In the genomic region with DNA sequence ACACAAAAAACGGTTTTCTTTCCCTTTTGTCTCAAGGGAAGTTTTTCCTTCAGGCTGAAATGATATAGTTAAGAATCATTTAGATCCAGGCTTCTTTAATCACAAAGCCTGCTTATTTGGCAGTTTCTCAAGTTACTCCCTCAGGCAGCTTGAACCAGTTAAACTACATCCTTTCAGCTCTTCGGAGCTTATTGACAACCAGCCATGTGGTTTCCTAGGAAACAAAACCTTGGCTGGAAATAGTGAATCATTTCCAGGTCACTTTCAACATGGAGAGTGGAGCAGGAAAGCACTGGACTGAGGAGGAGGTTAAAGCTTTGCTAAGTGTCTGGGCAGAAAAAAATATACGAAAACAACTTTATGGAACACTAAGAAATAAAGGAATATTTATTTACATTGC, we compare ENCODE assay signal across 8 cellular contexts. TPM values are rescaled to one million over a fixed set of nuclear protein-coding genes. Genes with fewer than 3 reads are reported as not detected.
A peak's percentile ranks its signal among the peaks of the same experiment; 100 is the strongest.
DNase-seq lines count a peak whose midpoint lies in the region; ATAC-seq, FAIRE-seq and TF ChIP-seq lines count a peak whose summit lies in the region.

No MANE protein-coding gene starts in this region.

- H3K27ac ChIP-seq in HUES48 (ENCODE audit: low read depth, low read length) (peak overlapping the region; percentile 91), PC-3 (ENCODE audit: low read length) (peak overlapping the region; percentile 65), coronary artery (peak overlapping the region in 1 of 2 donors; percentile 14), HepG2 (ENCODE audit: extremely low read length, insufficient read depth, low read length) (peak overlapping the region; percentile 70), temporal lobe (ENCODE audit: low read depth, low read length) (peak overlapping the region; percentile 13)

- BruUV-seq in PC-3 (replicated peaks; lab: Mats Ljungman, UMichigan) (no TSS peak), HepG2 (replicated peaks; lab: Mats Ljungman, UMichigan) (no TSS peak)

- POLR2A ChIA-PET in PC-3 (lab: Charles Lee; ENCODE audit: unreplicated experiment) (interaction anchor here (0.6 to 1.1 kb wide), 5 partner anchors 23 to 424 kb away, joined by 3 to 5 read pairs (median 3); partner anchors contain the start of genes AASDH and PPAT), HepG2 (lab: Yijun Ruan, JAX) (interaction anchor here (1.1 to 1.8 kb wide), 3 partner anchors 23 to 56 kb away, joined by 4 to 9 read pairs (median 8); partner anchors contain the start of genes AASDH, PAICS and PPAT)

- in situ Hi-C loops in HepG2 (cut with HindIII; ENCODE audit: extremely low pct_ligation_motif_present, low pct_unique_long_range_greater_than_20kb) = no loop called here

- H3K4me3 ChIP-seq in HUES48 (ENCODE audit: low read depth, low read length) (peak overlapping the region; percentile 37), PC-3 (ENCODE audit: low read length) (peak overlapping the region; percentile 46), coronary artery (peak overlapping the region; percentile 33), HepG2 (replicated peaks in 1 of 3; ENCODE audit: insufficient read depth in 1 of 3, low read depth in 2 of 3, low read length in 3 of 3) (no peak overlapping the region)

- CTCF ChIA-PET in PC-3 (lab: Charles Lee) (no interaction called here), HepG2 (lab: Yijun Ruan, JAX; ENCODE audit: low intra/inter-chr PET ratio, low total read pairs) (no interaction called here)

- H3K4me1 ChIP-seq in HUES48 (ENCODE audit: control insufficient read depth, insufficient read depth, low read length) (peaks cover 42% of the 10 kb centered on the region), PC-3 (ENCODE audit: insufficient read depth, low read length) (peaks cover 25% of the 10 kb centered on the region), HepG2 (ENCODE audit: insufficient read depth, low read length) (peaks cover 24% of the 10 kb centered on the region)

- no peak for TF ChIP-seq CTCF in PC-3 (conservative IDR thresholded peaks at IDR 0.05; ENCODE audit: low read depth, low read length)
- no peak for TF ChIP-seq CTCF in coronary artery (IDR thresholded peaks at IDR 0.05)
- TF ChIP-seq CTCF in HepG2 (CRISPR knock-in tag; IDR thresholded peaks at IDR 0.05) = no peak
- no peak for TF ChIP-seq CTCF in GM10266 (IDR thresholded peaks at IDR 0.05; ENCODE audit: control insufficient read depth, insufficient read depth, low read depth, missing control alignments)

- no peak for TF ChIP-seq RAD21 in HepG2 (CRISPR knock-in tag; IDR thresholded peaks at IDR 0.05)

- TF ChIP-seq EP300 in HepG2 (IDR thresholded peaks at IDR 0.05; ENCODE audit: low read depth in 2 of 2, low read length in 2 of 2) (no peak), HepG2 (CRISPR knock-in tag; IDR thresholded peaks at IDR 0.05; ENCODE audit: borderline replicate concordance) (no peak)

- intact Hi-C loops in PC-3 (cut with micrococcal nuclease) (loop anchor here (1.0 kb wide), 2 partner anchors 23 to 24 kb away; partner anchors contain the start of gene AASDH), HepG2 (cut with micrococcal nuclease; ENCODE audit: unreplicated experiment) (no loop called here)

- no peak for FAIRE-seq in HepG2 (lab: Jason Lieb, UNC)

- no peaks in the 10 kb centered on the region for H3K9me3 ChIP-seq in HUES48 (ENCODE audit: control insufficient read depth, insufficient read depth, low read length)
- H3K9me3 ChIP-seq in PC-3 (ENCODE audit: low read length) = no peaks in the 10 kb centered on the region
- no peaks in the 10 kb centered on the region for H3K9me3 ChIP-seq in HepG2 (ENCODE audit: low read length)

- H3K36me3 ChIP-seq in HUES48 (ENCODE audit: control insufficient read depth, insufficient read depth, low read length) = peaks cover 25% of the 10 kb centered on the region
- H3K36me3 ChIP-seq in PC-3 (ENCODE audit: low read depth, low read length) = peaks cover 19% of the 10 kb centered on the region
- H3K36me3 ChIP-seq in HepG2 (replicated peaks in 1 of 2; ENCODE audit: control insufficient read depth in 1 of 2, insufficient read depth in 2 of 2, low read length in 2 of 2) = peaks cover 9 to 23% of the 10 kb centered on the region in 2 experiments

- peaks cover 12% of the 10 kb centered on the region; the same call in 1 of the 2 replicates for H4K20me1 ChIP-seq in PC-3 (ENCODE audit: low read length)
- no peaks in the 10 kb centered on the region for H4K20me1 ChIP-seq in HepG2 (ENCODE audit: insufficient read depth, low read length)

- H2AFZ ChIP-seq in PC-3 (ENCODE audit: low read length) (no peak overlapping the region), HepG2 (ENCODE audit: low read length) (no peak overlapping the region)

- ATAC-seq in PC-3 (peak; percentile 88), HepG2 (peak; percentile 95), GM21367 (IDR thresholded peaks at IDR 0.05; ENCODE audit: unreplicated experiment) (no peak)

- H3K27me3 ChIP-seq in HUES48 (ENCODE audit: control insufficient read depth, insufficient read depth, low read length) (no peaks in the 10 kb centered on the region), PC-3 (ENCODE audit: low read length) (no peaks in the 10 kb centered on the region), HepG2 (ENCODE audit: control insufficient read depth in 1 of 2, insufficient read depth in 2 of 2, low read length in 2 of 2) (no peaks in the 10 kb centered on the region)

- DNase-seq in COLO829 (ENCODE audit: low spot score) = peak; percentile 99
- DNase-seq in PC-3 = peak; percentile 100
- DNase-seq in coronary artery (ENCODE audit: low spot score) = no peak
- DNase-seq in HepG2 (ENCODE audit: low spot score) = peak; percentile 72
- DNase-seq in GM10266 (ENCODE audit: extremely low spot score) = no peak

- H3K9me2 ChIP-seq in PC-3 (replicated peaks; ENCODE audit: low read length) = no peaks in the 10 kb centered on the region

- peaks cover 82% of the 10 kb centered on the region for H3K79me2 ChIP-seq in PC-3 (ENCODE audit: low read length)
- H3K79me2 ChIP-seq in HepG2 (ENCODE audit: insufficient read depth, low read length) = peaks cover 69% of the 10 kb centered on the region

- peak overlapping the region; percentile 60; the same call in 1 of the 2 replicates for H3K9ac ChIP-seq in HUES48 (ENCODE audit: low read depth, low read length)
- peak overlapping the region; percentile 8; the same call in 1 of the 2 replicates for H3K9ac ChIP-seq in PC-3 (ENCODE audit: low read length)
- H3K9ac ChIP-seq in HepG2 (ENCODE audit: insufficient read depth, low read depth, low read length) = peak overlapping the region; percentile 20; the same call in 1 of the 2 replicates

- TF ChIP-seq POLR2A in HepG2 (IDR thresholded peaks at IDR 0.05; ENCODE audit: insufficient read depth in 1 of 2, low read depth in 2 of 2, low read length in 2 of 2) = no peak

- WGBS in HepG2 (ENCODE audit: low lambda C conversion rate) = 62% methylated on average over 3 of the region's 3 CpGs

- H3K4me2 ChIP-seq in PC-3 (ENCODE audit: low read length) = peak overlapping the region; percentile 72
- peak overlapping the region; percentile 30 for H3K4me2 ChIP-seq in HepG2 (ENCODE audit: low read depth, low read length)

- peaks cover 6% of the 10 kb centered on the region for H3F3A ChIP-seq in PC-3 (ENCODE audit: low read length, unreplicated experiment)

RNA-seq across cellular contexts. Expression of gene AASDH, which starts 23.0 kb away (rescaled TPM):
- total RNA-seq in PC-3 (2014; rRNA removed) (7.5 and 8.8 TPM in 2 replicates), HepG2 (2016; rRNA removed; fragmentation: Illumina TruSeq; extraction: Trizol) (12.6 and 16.8 TPM in 2 replicates), temporal lobe (20.7 TPM)
- total RNA-seq in HepG2 (2016; cell fraction: cytosol; rRNA removed; fragmentation: Illumina TruSeq; extraction: Trizol; ENCODE audit: low read depth) = 3.0 and 5.9 TPM in 2 replicates
- 12.0 and 16.5 TPM in 2 replicates for total RNA-seq in HepG2 (2016; cell fraction: insoluble cytoplasmic fraction; rRNA removed; fragmentation: Illumina TruSeq; extraction: Trizol)
- 4.5 and 5.5 TPM in 2 replicates for total RNA-seq in HepG2 (2016; cell fraction: membrane; rRNA removed; fragmentation: Illumina TruSeq; extraction: Trizol)
- total RNA-seq in HepG2 (2016; cell fraction: nucleus; rRNA removed; fragmentation: Illumina TruSeq; extraction: Trizol) = 15.5 and 16.0 TPM in 2 replicates
- polyA plus RNA-seq in HepG2 (2011; rRNA removed) = 7.8 and 14.1 TPM in 2 replicates
- 2.9 and 4.6 TPM in 2 replicates for polyA plus RNA-seq in HepG2 (2011; cell fraction: cytosol; rRNA removed)
- 9.1 and 12.4 TPM in 2 replicates for polyA plus RNA-seq in HepG2 (2011; cell fraction: nucleus; rRNA removed)
- polyA plus RNA-seq in HepG2 (2012) = 5.0 and 6.6 TPM in 2 replicates
- polyA plus RNA-seq in HepG2 (2016; cell fraction: cytosol; fragmentation: Illumina TruSeq; extraction: Trizol; ENCODE audit: low read depth) = 0.38 and 0.55 TPM in 2 replicates
- 7.9 and 9.8 TPM in 2 replicates for polyA plus RNA-seq in HepG2 (2016; cell fraction: insoluble cytoplasmic fraction; fragmentation: Illumina TruSeq; extraction: Trizol; ENCODE audit: low read depth)
- 1.1 and 1.3 TPM in 2 replicates for polyA plus RNA-seq in HepG2 (2016; cell fraction: membrane; fragmentation: Illumina TruSeq; extraction: Trizol; ENCODE audit: low read depth)
- polyA plus RNA-seq in HepG2 (2016; cell fraction: nucleus; fragmentation: Illumina TruSeq; extraction: Trizol; ENCODE audit: insufficient read depth, low read depth) = 11.8 and 13.3 TPM in 2 replicates
- polyA minus RNA-seq in HepG2 (2011; rRNA and poly(A)+ RNA removed; ENCODE audit: low replicate concordance) = 5.4 and 6.8 TPM in 2 replicates
- 4.6 and 5.3 TPM in 2 replicates for polyA minus RNA-seq in HepG2 (2011; cell fraction: cytosol; rRNA and poly(A)+ RNA removed)
- 38.4 and 47.6 TPM in 2 replicates for polyA minus RNA-seq in HepG2 (2011; cell fraction: nucleus; rRNA and poly(A)+ RNA removed)

RNA-seq across cellular contexts. Expression of gene PPAT, which starts 25.2 kb away (rescaled TPM):
- total RNA-seq in PC-3 (2014; rRNA removed) (31.7 and 35.9 TPM in 2 replicates), HepG2 (2016; rRNA removed; fragmentation: Illumina TruSeq; extraction: Trizol) (62.6 and 98.4 TPM in 2 replicates), temporal lobe (13.5 TPM)
- total RNA-seq in HepG2 (2016; cell fraction: cytosol; rRNA removed; fragmentation: Illumina TruSeq; extraction: Trizol; ENCODE audit: low read depth) = 5.3 and 7.1 TPM in 2 replicates
- 59.7 and 95.9 TPM in 2 replicates for total RNA-seq in HepG2 (2016; cell fraction: insoluble cytoplasmic fraction; rRNA removed; fragmentation: Illumina TruSeq; extraction: Trizol)
- 19.1 and 23.2 TPM in 2 replicates for total RNA-seq in HepG2 (2016; cell fraction: membrane; rRNA removed; fragmentation: Illumina TruSeq; extraction: Trizol)
- total RNA-seq in HepG2 (2016; cell fraction: nucleus; rRNA removed; fragmentation: Illumina TruSeq; extraction: Trizol) = 44.4 and 47.9 TPM in 2 replicates
- 13.7 and 16.9 TPM in 2 replicates for polyA plus RNA-seq in HepG2 (2011; rRNA removed)
- 6.9 and 9.4 TPM in 2 replicates for polyA plus RNA-seq in HepG2 (2011; cell fraction: cytosol; rRNA removed)
- 5.9 and 6.3 TPM in 2 replicates for polyA plus RNA-seq in HepG2 (2011; cell fraction: nucleus; rRNA removed)
- 21.9 and 23.3 TPM in 2 replicates for polyA plus RNA-seq in HepG2 (2012)
- polyA plus RNA-seq in HepG2 (2016; cell fraction: cytosol; fragmentation: Illumina TruSeq; extraction: Trizol; ENCODE audit: low read depth) = 1.6 and 1.8 TPM in 2 replicates
- polyA plus RNA-seq in HepG2 (2016; cell fraction: insoluble cytoplasmic fraction; fragmentation: Illumina TruSeq; extraction: Trizol; ENCODE audit: low read depth) = 64.9 and 70.4 TPM in 2 replicates
- 6.4 and 7.7 TPM in 2 replicates for polyA plus RNA-seq in HepG2 (2016; cell fraction: membrane; fragmentation: Illumina TruSeq; extraction: Trizol; ENCODE audit: low read depth)
- polyA plus RNA-seq in HepG2 (2016; cell fraction: nucleus; fragmentation: Illumina TruSeq; extraction: Trizol; ENCODE audit: insufficient read depth, low read depth) = 39.8 and 45.4 TPM in 2 replicates
- 16.1 and 21.7 TPM in 2 replicates for polyA minus RNA-seq in HepG2 (2011; rRNA and poly(A)+ RNA removed; ENCODE audit: low replicate concordance)
- 11.9 and 16.3 TPM in 2 replicates for polyA minus RNA-seq in HepG2 (2011; cell fraction: cytosol; rRNA and poly(A)+ RNA removed)
- 25.0 and 29.1 TPM in 2 replicates for polyA minus RNA-seq in HepG2 (2011; cell fraction: nucleus; rRNA and poly(A)+ RNA removed)

RNA-seq across cellular contexts. Expression of gene PAICS, which starts 25.8 kb away (rescaled TPM):
- 160 and 172 TPM in 2 replicates for total RNA-seq in PC-3 (2014; rRNA removed)
- 249 and 453 TPM in 2 replicates for total RNA-seq in HepG2 (2016; rRNA removed; fragmentation: Illumina TruSeq; extraction: Trizol)
- total RNA-seq in HepG2 (2016; cell fraction: cytosol; rRNA removed; fragmentation: Illumina TruSeq; extraction: Trizol; ENCODE audit: low read depth) = 32.8 and 38.2 TPM in 2 replicates
- 251 and 440 TPM in 2 replicates for total RNA-seq in HepG2 (2016; cell fraction: insoluble cytoplasmic fraction; rRNA removed; fragmentation: Illumina TruSeq; extraction: Trizol)
- total RNA-seq in HepG2 (2016; cell fraction: membrane; rRNA removed; fragmentation: Illumina TruSeq; extraction: Trizol) = 86.3 and 100 TPM in 2 replicates
- total RNA-seq in HepG2 (2016; cell fraction: nucleus; rRNA removed; fragmentation: Illumina TruSeq; extraction: Trizol) = 120 and 133 TPM in 2 replicates
- polyA plus RNA-seq in HepG2 (2011; rRNA removed) = 165 and 241 TPM in 2 replicates
- polyA plus RNA-seq in HepG2 (2011; cell fraction: cytosol; rRNA removed) = 131 and 167 TPM in 2 replicates
- 70.5 and 75.1 TPM in 2 replicates for polyA plus RNA-seq in HepG2 (2011; cell fraction: nucleus; rRNA removed)
- polyA plus RNA-seq in HepG2 (2012) = 143 and 229 TPM in 2 replicates
- 44.9 and 45.4 TPM in 2 replicates for polyA plus RNA-seq in HepG2 (2016; cell fraction: cytosol; fragmentation: Illumina TruSeq; extraction: Trizol; ENCODE audit: low read depth)
- 478 and 487 TPM in 2 replicates for polyA plus RNA-seq in HepG2 (2016; cell fraction: insoluble cytoplasmic fraction; fragmentation: Illumina TruSeq; extraction: Trizol; ENCODE audit: low read depth)
- polyA plus RNA-seq in HepG2 (2016; cell fraction: membrane; fragmentation: Illumina TruSeq; extraction: Trizol; ENCODE audit: low read depth) = 72.6 and 81.2 TPM in 2 replicates
- polyA plus RNA-seq in HepG2 (2016; cell fraction: nucleus; fragmentation: Illumina TruSeq; extraction: Trizol; ENCODE audit: insufficient read depth, low read depth) = 160 and 165 TPM in 2 replicates
- polyA minus RNA-seq in HepG2 (2011; rRNA and poly(A)+ RNA removed; ENCODE audit: low replicate concordance) = 99.6 and 124 TPM in 2 replicates
- 75.2 and 84.6 TPM in 2 replicates for polyA minus RNA-seq in HepG2 (2011; cell fraction: cytosol; rRNA and poly(A)+ RNA removed)
- 143 TPM in 2 replicates for polyA minus RNA-seq in HepG2 (2011; cell fraction: nucleus; rRNA and poly(A)+ RNA removed)
- 10.6 TPM for total RNA-seq in temporal lobe

RNA-seq across cellular contexts. Expression of gene SRP72, which starts 57.2 kb away (rescaled TPM):
- total RNA-seq in PC-3 (2014; rRNA removed) = 102 and 118 TPM in 2 replicates
- total RNA-seq in HepG2 (2016; rRNA removed; fragmentation: Illumina TruSeq; extraction: Trizol) = 75.6 and 126 TPM in 2 replicates
- 13.0 and 14.5 TPM in 2 replicates for total RNA-seq in HepG2 (2016; cell fraction: cytosol; rRNA removed; fragmentation: Illumina TruSeq; extraction: Trizol; ENCODE audit: low read depth)
- total RNA-seq in HepG2 (2016; cell fraction: insoluble cytoplasmic fraction; rRNA removed; fragmentation: Illumina TruSeq; extraction: Trizol) = 74.7 and 123 TPM in 2 replicates
- total RNA-seq in HepG2 (2016; cell fraction: membrane; rRNA removed; fragmentation: Illumina TruSeq; extraction: Trizol) = 40.7 and 48.1 TPM in 2 replicates
- total RNA-seq in HepG2 (2016; cell fraction: nucleus; rRNA removed; fragmentation: Illumina TruSeq; extraction: Trizol) = 73.8 and 86.5 TPM in 2 replicates
- polyA plus RNA-seq in HepG2 (2011; rRNA removed) = 46.1 and 64.9 TPM in 2 replicates
- polyA plus RNA-seq in HepG2 (2011; cell fraction: cytosol; rRNA removed) = 34.7 and 51.4 TPM in 2 replicates
- polyA plus RNA-seq in HepG2 (2011; cell fraction: nucleus; rRNA removed) = 23.9 and 32.9 TPM in 2 replicates
- polyA plus RNA-seq in HepG2 (2012) = 58.2 and 72.9 TPM in 2 replicates
- polyA plus RNA-seq in HepG2 (2016; cell fraction: cytosol; fragmentation: Illumina TruSeq; extraction: Trizol; ENCODE audit: low read depth) = 14.8 and 15.2 TPM in 2 replicates
- 105 and 107 TPM in 2 replicates for polyA plus RNA-seq in HepG2 (2016; cell fraction: insoluble cytoplasmic fraction; fragmentation: Illumina TruSeq; extraction: Trizol; ENCODE audit: low read depth)
- 27.5 and 32.0 TPM in 2 replicates for polyA plus RNA-seq in HepG2 (2016; cell fraction: membrane; fragmentation: Illumina TruSeq; extraction: Trizol; ENCODE audit: low read depth)
- 63.6 and 67.8 TPM in 2 replicates for polyA plus RNA-seq in HepG2 (2016; cell fraction: nucleus; fragmentation: Illumina TruSeq; extraction: Trizol; ENCODE audit: insufficient read depth, low read depth)
- polyA minus RNA-seq in HepG2 (2011; rRNA and poly(A)+ RNA removed; ENCODE audit: low replicate concordance) = 54.7 and 55.6 TPM in 2 replicates
- polyA minus RNA-seq in HepG2 (2011; cell fraction: cytosol; rRNA and poly(A)+ RNA removed) = 125 and 129 TPM in 2 replicates
- polyA minus RNA-seq in HepG2 (2011; cell fraction: nucleus; rRNA and poly(A)+ RNA removed) = 141 and 163 TPM in 2 replicates
- total RNA-seq in temporal lobe = 46.5 TPM

Comparison
In these comparisons a context has a peak if more than half of its experiments do, and no peak if none do; other contexts are left out.
1. DNase-seq: peak in COLO829 (single experiment), PC-3 (single experiment) and HepG2 (single experiment); none in coronary artery (single experiment) and GM10266 (single experiment).
2. H3K4me3 ChIP-seq: peak in HUES48 (single experiment), PC-3 (single experiment) and coronary artery (single experiment); none in HepG2 (0 of 3).
3. H3K9ac ChIP-seq: peak in every context shown above with its lines; median percentile 60 in HUES48; 20 in HepG2; 8 in PC-3.